8 cellular contexts compared by ENCODE assay signal in the genomic region with DNA sequence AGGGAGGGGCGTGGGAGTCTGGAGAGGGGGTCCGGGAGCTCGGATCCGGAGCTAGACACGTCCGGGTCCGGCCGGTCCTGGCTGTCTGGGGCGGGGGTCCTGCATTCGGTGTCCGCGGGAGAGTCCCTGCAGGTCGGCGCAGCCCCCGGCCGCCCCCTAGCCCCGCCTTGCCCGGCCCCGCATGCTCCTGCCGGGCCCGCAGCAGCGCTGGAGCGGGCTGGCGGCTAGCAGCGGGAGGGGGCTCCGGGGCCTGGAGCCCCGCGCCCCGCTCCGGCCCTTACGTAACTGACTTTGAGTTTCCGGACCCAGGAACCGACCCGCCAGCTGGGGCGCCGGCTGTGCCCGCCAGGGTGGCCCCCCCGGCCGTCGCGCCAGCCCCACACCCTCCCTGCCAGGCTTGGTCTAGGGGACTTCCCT. TPM values are rescaled to one million over a fixed set of nuclear protein-coding genes. Genes with fewer than 3 reads are reported as not detected.
DNase-seq lines count a peak whose midpoint lies in the region; ATAC-seq, FAIRE-seq and TF ChIP-seq lines count a peak whose summit lies in the region.

No MANE protein-coding gene starts in this region.

- H4K20me1 ChIP-seq in PC-3 (ENCODE audit: low read length): no peaks in the 10 kb centered on the region

- peak overlapping the region; percentile 80 for H3K9ac ChIP-seq in PC-3 (ENCODE audit: low read length)

- no peaks in the 10 kb centered on the region for H3K27me3 Mint-ChIP-seq in activated naive CD8-positive, alpha-beta T cell

- BruUV-seq in PC-3 (replicated peaks; lab: Mats Ljungman, UMichigan): no TSS peak

- H3K4me3 ChIP-seq in PC-3 (ENCODE audit: low read length): peak overlapping the region; percentile 93
- peak overlapping the region; percentile 76 to 83 for H3K4me3 ChIP-seq in small intestine (ENCODE audit: low read depth in 1 of 2, low read length in 2 of 2)

- peaks cover 43% of the 10 kb centered on the region for H3K4me1 Mint-ChIP-seq in activated naive CD8-positive, alpha-beta T cell (ENCODE audit: low read depth)

- FAIRE-seq in small intestine (lab: Jason Lieb, UNC) (no peak), RCC 7860 (lab: Jason Lieb, UNC) (no peak)

- H3K27me3 ChIP-seq in PC-3 (ENCODE audit: low read length) (no peaks in the 10 kb centered on the region), small intestine (ENCODE audit: control insufficient read depth in 2 of 2, insufficient read depth in 2 of 2, low read length in 2 of 2) (no peaks in the 10 kb centered on the region)

- peaks cover 11% of the 10 kb centered on the region for H3K79me2 ChIP-seq in PC-3 (ENCODE audit: low read length)

- H3K36me3 Mint-ChIP-seq in activated naive CD8-positive, alpha-beta T cell: no peaks in the 10 kb centered on the region

- intact Hi-C loops in PC-3 (cut with micrococcal nuclease): loop anchor here (5.0 to 10.0 kb wide), 2 partner anchors 257 to 1820 kb away; no protein-coding TSS in a partner anchor

- H3K27ac Mint-ChIP-seq in activated naive CD8-positive, alpha-beta T cell: peak overlapping the region; percentile 93

- peaks cover 13% of the 10 kb centered on the region for H3K4me1 ChIP-seq in PC-3 (ENCODE audit: insufficient read depth, low read length)
- H3K4me1 ChIP-seq in small intestine (ENCODE audit: control insufficient read depth in 2 of 2, insufficient read depth in 1 of 2, low read depth in 1 of 2, low read length in 1 of 2): peaks cover 6% of the 10 kb centered on the region in 2 donors

- WGBS in small intestine, 3 donors: 0% methylated on average over 11 to 41 of the region's 41 CpGs

- H3K9me2 ChIP-seq in PC-3 (replicated peaks; ENCODE audit: low read length): no peaks in the 10 kb centered on the region

- H3K4me3 Mint-ChIP-seq in activated naive CD8-positive, alpha-beta T cell: peak overlapping the region; percentile 94

- H3K36me3 ChIP-seq in PC-3 (ENCODE audit: low read depth, low read length) (no peaks in the 10 kb centered on the region), small intestine (ENCODE audit: control insufficient read depth in 2 of 2, insufficient read depth in 2 of 2, low read length in 2 of 2) (no peaks in the 10 kb centered on the region)

- H3F3A ChIP-seq in PC-3 (ENCODE audit: low read length, unreplicated experiment): no peaks in the 10 kb centered on the region

- H3K27ac ChIP-seq in PC-3 (ENCODE audit: low read length) (no peak overlapping the region), small intestine (ENCODE audit: low read depth in 1 of 2, low read length in 1 of 2) (peak overlapping the region; percentile 38 to 65)

- POLR2A ChIA-PET in PC-3 (lab: Charles Lee; ENCODE audit: unreplicated experiment): no interaction called here

- ATAC-seq in PC-3 (peak; percentile 29), HG02571 (IDR thresholded peaks at IDR 0.05; ENCODE audit: unreplicated experiment) (no peak)

- DNase-seq in GM13977 (ENCODE audit: low spot score) (peak; percentile 52), PC-3 (peak; percentile 13), hepatic stellate cell (ENCODE audit: low spot score) (peak; percentile 36), small intestine (peak; percentile 23), RCC 7860 (ENCODE audit: low spot score) (no peak), epidermal melanocyte (ENCODE audit: insufficient read length, low spot score) (no peak)

- H3K9me3 Mint-ChIP-seq in activated naive CD8-positive, alpha-beta T cell (ENCODE audit: low read depth): no peaks in the 10 kb centered on the region

- CTCF ChIA-PET in PC-3 (lab: Charles Lee): interaction anchor here (0.5 to 0.8 kb wide), 2 partner anchors 10 to 315 kb away, joined by 3 to 4 read pairs; no protein-coding TSS in a partner anchor

- H3K4me2 ChIP-seq in PC-3 (ENCODE audit: low read length): peak overlapping the region; percentile 97

- TF ChIP-seq CTCF in GM13977 (IDR thresholded peaks at IDR 0.05; ENCODE audit: extremely low read depth, insufficient read depth, missing control alignments) (no peak), PC-3 (conservative IDR thresholded peaks at IDR 0.05; ENCODE audit: low read depth, low read length) (no peak)

- H2AFZ ChIP-seq in PC-3 (ENCODE audit: low read length): peak overlapping the region; percentile 96

- H3K9me3 ChIP-seq in PC-3 (ENCODE audit: low read length) (no peaks in the 10 kb centered on the region), small intestine (ENCODE audit: control insufficient read depth, low read depth) (no peaks in the 10 kb centered on the region)

- in situ Hi-C loops in GM13977 (cut with MboI; ENCODE audit: low pct_unique_long_range_greater_than_20kb, low sequenced_read_pairs, unreplicated experiment): loop anchor here (10.0 kb wide), 1 partner anchor 307 kb away; no protein-coding TSS in a partner anchor

RNA-seq across cellular contexts. Expression of a gene that starts 26.9 kb away (rescaled TPM):
- total RNA-seq in PC-3 (2014; rRNA removed): 41.5 and 44.9 TPM in 2 replicates
- polyA plus RNA-seq in small intestine: 10 to 100 TPM; 14.9 to 21.5 (median 19.5) TPM

Comparison
In these comparisons a context has a peak if more than half of its experiments do, and no peak if none do; other contexts are left out.
1. DNase-seq: peak in GM13977 (single experiment), PC-3 (single experiment), hepatic stellate cell (single experiment) and small intestine (single experiment); none in RCC 7860 (single experiment) and epidermal melanocyte (single experiment).